ENCODE assay signal across 1 cellular context in the genomic region with DNA sequence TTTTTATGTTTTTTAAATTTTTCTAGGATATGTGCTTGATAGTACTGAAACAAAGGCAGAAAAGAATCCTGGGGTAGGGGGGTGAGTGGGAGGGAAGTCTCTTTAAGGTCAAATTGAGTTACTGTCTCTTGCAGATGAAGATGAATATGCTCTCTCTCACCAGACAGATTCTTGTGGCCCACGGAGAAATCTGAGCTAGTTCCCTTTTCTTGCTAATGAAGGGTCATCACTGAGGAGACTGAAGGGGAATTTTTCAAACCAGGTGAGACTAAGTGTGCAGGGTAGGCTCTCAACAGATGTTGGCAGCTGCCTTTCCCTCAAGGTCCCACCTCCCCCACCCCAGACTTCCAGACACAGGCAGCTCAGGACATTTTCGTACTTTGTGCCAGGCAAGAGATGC.
TF ChIP-seq lines count a peak whose summit lies in the region.

No MANE protein-coding gene starts in this region.

TF ChIP-seq in GM12878, 131 proteins besides CTCF, POLR2A, EP300 and RAD21 (continued from another document):
- TF ChIP-seq, protein P1, sequence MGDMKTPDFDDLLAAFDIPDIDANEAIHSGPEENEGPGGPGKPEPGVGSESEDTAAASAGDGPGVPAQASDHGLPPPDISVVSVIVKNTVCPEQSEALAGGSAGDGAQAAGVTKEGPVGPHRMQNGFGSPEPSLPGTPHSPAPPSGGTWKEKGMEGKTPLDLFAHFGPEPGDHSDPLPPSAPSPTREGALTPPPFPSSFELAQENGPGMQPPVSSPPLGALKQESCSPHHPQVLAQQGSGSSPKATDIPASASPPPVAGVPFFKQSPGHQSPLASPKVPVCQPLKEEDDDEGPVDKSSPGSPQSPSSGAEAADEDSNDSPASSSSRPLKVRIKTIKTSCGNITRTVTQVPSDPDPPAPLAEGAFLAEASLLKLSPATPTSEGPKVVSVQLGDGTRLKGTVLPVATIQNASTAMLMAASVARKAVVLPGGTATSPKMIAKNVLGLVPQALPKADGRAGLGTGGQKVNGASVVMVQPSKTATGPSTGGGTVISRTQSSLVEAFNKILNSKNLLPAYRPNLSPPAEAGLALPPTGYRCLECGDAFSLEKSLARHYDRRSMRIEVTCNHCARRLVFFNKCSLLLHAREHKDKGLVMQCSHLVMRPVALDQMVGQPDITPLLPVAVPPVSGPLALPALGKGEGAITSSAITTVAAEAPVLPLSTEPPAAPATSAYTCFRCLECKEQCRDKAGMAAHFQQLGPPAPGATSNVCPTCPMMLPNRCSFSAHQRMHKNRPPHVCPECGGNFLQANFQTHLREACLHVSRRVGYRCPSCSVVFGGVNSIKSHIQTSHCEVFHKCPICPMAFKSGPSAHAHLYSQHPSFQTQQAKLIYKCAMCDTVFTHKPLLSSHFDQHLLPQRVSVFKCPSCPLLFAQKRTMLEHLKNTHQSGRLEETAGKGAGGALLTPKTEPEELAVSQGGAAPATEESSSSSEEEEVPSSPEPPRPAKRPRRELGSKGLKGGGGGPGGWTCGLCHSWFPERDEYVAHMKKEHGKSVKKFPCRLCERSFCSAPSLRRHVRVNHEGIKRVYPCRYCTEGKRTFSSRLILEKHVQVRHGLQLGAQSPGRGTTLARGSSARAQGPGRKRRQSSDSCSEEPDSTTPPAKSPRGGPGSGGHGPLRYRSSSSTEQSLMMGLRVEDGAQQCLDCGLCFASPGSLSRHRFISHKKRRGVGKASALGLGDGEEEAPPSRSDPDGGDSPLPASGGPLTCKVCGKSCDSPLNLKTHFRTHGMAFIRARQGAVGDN (IDR thresholded peaks at IDR 0.05): peak; percentile 59
- TF ChIP-seq, protein P2, sequence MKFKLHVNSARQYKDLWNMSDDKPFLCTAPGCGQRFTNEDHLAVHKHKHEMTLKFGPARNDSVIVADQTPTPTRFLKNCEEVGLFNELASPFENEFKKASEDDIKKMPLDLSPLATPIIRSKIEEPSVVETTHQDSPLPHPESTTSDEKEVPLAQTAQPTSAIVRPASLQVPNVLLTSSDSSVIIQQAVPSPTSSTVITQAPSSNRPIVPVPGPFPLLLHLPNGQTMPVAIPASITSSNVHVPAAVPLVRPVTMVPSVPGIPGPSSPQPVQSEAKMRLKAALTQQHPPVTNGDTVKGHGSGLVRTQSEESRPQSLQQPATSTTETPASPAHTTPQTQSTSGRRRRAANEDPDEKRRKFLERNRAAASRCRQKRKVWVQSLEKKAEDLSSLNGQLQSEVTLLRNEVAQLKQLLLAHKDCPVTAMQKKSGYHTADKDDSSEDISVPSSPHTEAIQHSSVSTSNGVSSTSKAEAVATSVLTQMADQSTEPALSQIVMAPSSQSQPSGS (IDR thresholded peaks at IDR 0.05; ENCODE audit: low read length): 0 out of 2 replicates have a peak, but pooled peaks have one; percentile 31
- TF ChIP-seq IRF4 (IDR thresholded peaks at IDR 0.05; ENCODE audit: low read depth, low read length): no peak
- peak; percentile 40; the same call in 1 of the 2 replicates for TF ChIP-seq EED (IDR thresholded peaks at IDR 0.05; ENCODE audit: low read depth)
- no peak for TF ChIP-seq HDAC2 (IDR thresholded peaks at IDR 0.05)
- TF ChIP-seq PML (IDR thresholded peaks at IDR 0.05; ENCODE audit: low read length): no peak
- no peak for TF ChIP-seq SIX5 (IDR thresholded peaks at IDR 0.05; ENCODE audit: low read depth, low read length, severe bottlenecking)
- TF ChIP-seq RFX5 (IDR thresholded peaks at IDR 0.05; ENCODE audit: low read depth, low read length): no peak
- TF ChIP-seq, protein P3, sequence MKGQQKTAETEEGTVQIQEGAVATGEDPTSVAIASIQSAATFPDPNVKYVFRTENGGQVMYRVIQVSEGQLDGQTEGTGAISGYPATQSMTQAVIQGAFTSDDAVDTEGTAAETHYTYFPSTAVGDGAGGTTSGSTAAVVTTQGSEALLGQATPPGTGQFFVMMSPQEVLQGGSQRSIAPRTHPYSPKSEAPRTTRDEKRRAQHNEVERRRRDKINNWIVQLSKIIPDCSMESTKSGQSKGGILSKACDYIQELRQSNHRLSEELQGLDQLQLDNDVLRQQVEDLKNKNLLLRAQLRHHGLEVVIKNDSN (IDR thresholded peaks at IDR 0.05; ENCODE audit: borderline replicate concordance, extremely low read length, insufficient read depth, low read depth, low read length): no peak
- peak; percentile 40; the same call in 1 of the 2 replicates for TF ChIP-seq GATAD2B (conservative IDR thresholded peaks at IDR 0.05; ENCODE audit: low read depth)
- TF ChIP-seq EGR1 (IDR thresholded peaks at IDR 0.05; ENCODE audit: borderline replicate concordance in 1 of 2, low read depth in 2 of 2, low read length in 2 of 2): no peak
- TF ChIP-seq, protein P4, sequence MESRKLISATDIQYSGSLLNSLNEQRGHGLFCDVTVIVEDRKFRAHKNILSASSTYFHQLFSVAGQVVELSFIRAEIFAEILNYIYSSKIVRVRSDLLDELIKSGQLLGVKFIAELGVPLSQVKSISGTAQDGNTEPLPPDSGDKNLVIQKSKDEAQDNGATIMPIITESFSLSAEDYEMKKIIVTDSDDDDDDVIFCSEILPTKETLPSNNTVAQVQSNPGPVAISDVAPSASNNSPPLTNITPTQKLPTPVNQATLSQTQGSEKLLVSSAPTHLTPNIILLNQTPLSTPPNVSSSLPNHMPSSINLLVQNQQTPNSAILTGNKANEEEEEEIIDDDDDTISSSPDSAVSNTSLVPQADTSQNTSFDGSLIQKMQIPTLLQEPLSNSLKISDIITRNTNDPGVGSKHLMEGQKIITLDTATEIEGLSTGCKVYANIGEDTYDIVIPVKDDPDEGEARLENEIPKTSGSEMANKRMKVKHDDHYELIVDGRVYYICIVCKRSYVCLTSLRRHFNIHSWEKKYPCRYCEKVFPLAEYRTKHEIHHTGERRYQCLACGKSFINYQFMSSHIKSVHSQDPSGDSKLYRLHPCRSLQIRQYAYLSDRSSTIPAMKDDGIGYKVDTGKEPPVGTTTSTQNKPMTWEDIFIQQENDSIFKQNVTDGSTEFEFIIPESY (IDR thresholded peaks at IDR 0.05): no peak
- no peak for TF ChIP-seq STAT1 (conservative IDR thresholded peaks at IDR 0.05)
